18 cellular contexts compared by ENCODE assay signal in genomic region chr6:158487495-158487894, GRCh38.
DNase-seq lines count a peak whose midpoint lies in the region; ATAC-seq, FAIRE-seq and TF ChIP-seq lines count a peak whose summit lies in the region.
"Had no signal": no experiment of that assay in that cellular context is flagged by ENCODE, and none has a peak within 500 bp of the region (broad histone marks: within the 10 kb centered on the region; RNA-seq: fewer than 3 reads in every experiment).

No MANE protein-coding gene starts in this region.

- H3K9me3 ChIP-seq in CD4-positive, alpha-beta memory T cell (ENCODE audit: control insufficient read depth in 1 of 2, low read length in 2 of 2) = no peaks in the 10 kb centered on the region
- no peaks in the 10 kb centered on the region for H3K9me3 ChIP-seq in thyroid gland
- H3K9me3 ChIP-seq: mucosa of descending colon had no signal

- 88 to 95% methylated on average over 5 of the region's 5 CpGs for WGBS in thyroid gland, 2 donors

- FAIRE-seq in RCC 7860 (lab: Jason Lieb, UNC) = no peak
- FAIRE-seq: HepG2, TTC549 had no signal

- H3K4me3 Mint-ChIP-seq in CD4-positive, alpha-beta memory T cell = no peak overlapping the region
- H3K4me3 Mint-ChIP-seq in effector memory CD8-positive, alpha-beta T cell = no peak overlapping the region
- H3K4me3 Mint-ChIP-seq: activated CD4-positive, alpha-beta T cell treated with anti-CD3 and anti-CD28 coated beads, Interleukin-2, amount 10 ng/mL, durations not matched to agents 24 days and 14 days had no signal

- no peaks in the 10 kb centered on the region for H3K9me3 Mint-ChIP-seq in CD4-positive, alpha-beta memory T cell
- H3K9me3 Mint-ChIP-seq in effector memory CD8-positive, alpha-beta T cell = no peaks in the 10 kb centered on the region
- H3K9me3 Mint-ChIP-seq: activated CD4-positive, alpha-beta T cell treated with anti-CD3 and anti-CD28 coated beads, Interleukin-2, amount 10 ng/mL, durations not matched to agents 24 days and 14 days had no signal

- H3K36me3 Mint-ChIP-seq in CD4-positive, alpha-beta memory T cell = peaks cover 18 to 19% of the 10 kb centered on the region in 2 donors
- H3K36me3 Mint-ChIP-seq in effector memory CD8-positive, alpha-beta T cell (ENCODE audit: insufficient read depth) = peaks cover 9% of the 10 kb centered on the region

- H3K27ac Mint-ChIP-seq in CD4-positive, alpha-beta memory T cell = peak overlapping the region in 4 of 7 donors; percentile 32 to 79 (median 60)
- no peak overlapping the region for H3K27ac Mint-ChIP-seq in effector memory CD8-positive, alpha-beta T cell
- H3K27ac Mint-ChIP-seq: activated CD4-positive, alpha-beta T cell treated with anti-CD3 and anti-CD28 coated beads, Interleukin-2, amount 10 ng/mL, durations not matched to agents 24 days and 14 days had no signal

- no peaks in the 10 kb centered on the region for H3K4me1 Mint-ChIP-seq in CD4-positive, alpha-beta memory T cell
- peaks cover 0 to 2% of the 10 kb centered on the region in 2 donors for H3K4me1 Mint-ChIP-seq in effector memory CD8-positive, alpha-beta T cell (ENCODE audit: low read depth in 2 of 2)

- no peak overlapping the region for H3K4me3 ChIP-seq in CD4-positive, alpha-beta memory T cell (ENCODE audit: low read length in 2 of 2)
- H3K4me3 ChIP-seq in thyroid gland (replicated peaks in 1 of 3) = no peak overlapping the region
- H3K4me3 ChIP-seq: mucosa of descending colon, SK-N-MC had no signal

- no peaks in the 10 kb centered on the region for H3K27me3 ChIP-seq in CD4-positive, alpha-beta memory T cell (ENCODE audit: insufficient read depth, low read length)
- no peaks in the 10 kb centered on the region for H3K27me3 ChIP-seq in thyroid gland

- H3K36me3 ChIP-seq in CD4-positive, alpha-beta memory T cell (ENCODE audit: insufficient read depth, low read length) = no peaks in the 10 kb centered on the region
- H3K36me3 ChIP-seq in thyroid gland = peaks cover 0 to 2% of the 10 kb centered on the region in 2 donors

- CTCF ChIA-PET in CD4-positive, alpha-beta memory T cell (lab: Charles Lee; ENCODE audit: partially characterized antibody) = interaction anchor here (1.4 kb wide), 1 partner anchor 274 kb away, joined by 4 read pairs; no protein-coding TSS in a partner anchor

- intact Hi-C loops in CD4-positive, alpha-beta memory T cell (cut with micrococcal nuclease) = no loop called here
- intact Hi-C loops in thyroid gland (cut with DNase I) = no loop called here

- H3K27me3 Mint-ChIP-seq in CD4-positive, alpha-beta memory T cell = no peaks in the 10 kb centered on the region
- H3K27me3 Mint-ChIP-seq in effector memory CD8-positive, alpha-beta T cell = no peaks in the 10 kb centered on the region
- H3K27me3 Mint-ChIP-seq: activated CD4-positive, alpha-beta T cell treated with anti-CD3 and anti-CD28 coated beads, Interleukin-2, amount 10 ng/mL, durations not matched to agents 24 days and 14 days had no signal

- no peak for DNase-seq in CD4-positive, alpha-beta memory T cell
- peak; percentile 12 for DNase-seq in RCC 7860 (ENCODE audit: low spot score)
- peak; percentile 64 for DNase-seq in myocyte (ENCODE audit: low read depth)
- no peak for DNase-seq in NOMO-1 treated with DMSO at 0.1 percent for 48 hours (lab: John Stamatoyannopoulos, UW; ENCODE audit: unreplicated experiment)
- DNase-seq in effector memory CD8-positive, alpha-beta T cell = no peak
- no peak for DNase-seq in thyroid gland
- DNase-seq: activated CD4-positive, alpha-beta T cell treated with anti-CD3 and anti-CD28 coated beads, Interleukin-2, amount 10 ng/mL, durations not matched to agents 24 days and 14 days; activated naive CD4-positive, alpha-beta T cell treated with Interleukin-2 at 50 U/mL for 16 hours; left cardiac atrium; mucosa of descending colon; NCI-H1930; NCI-H446; right cardiac atrium had no signal

- no peak for TF ChIP-seq CTCF in thyroid gland (IDR thresholded peaks at IDR 0.05)

- POLR2A ChIA-PET in CD4-positive, alpha-beta memory T cell (lab: Charles Lee; ENCODE audit: partially characterized antibody) = no interaction called here

- no peak overlapping the region for H3K27ac ChIP-seq in CD4-positive, alpha-beta memory T cell (ENCODE audit: low read depth, low read length)
- H3K27ac ChIP-seq in cingulate gyrus (ENCODE audit: low read depth, low read length) (peak overlapping the region; percentile 23), thyroid gland (no peak overlapping the region)
- H3K27ac ChIP-seq: SK-N-MC had no signal

- no peak for TF ChIP-seq POLR2A in thyroid gland (IDR thresholded peaks at IDR 0.05)

- no peaks in the 10 kb centered on the region for H3K4me1 ChIP-seq in CD4-positive, alpha-beta memory T cell (ENCODE audit: insufficient read depth, low read length)
- H3K4me1 ChIP-seq in thyroid gland = no peaks in the 10 kb centered on the region

- no peak for ATAC-seq in GM19035 (IDR thresholded peaks at IDR 0.05; ENCODE audit: unreplicated experiment)
- ATAC-seq in effector memory CD8-positive, alpha-beta T cell (replicated peaks) = no peak
- ATAC-seq: HepG2, mucosa of descending colon, right cardiac atrium had no signal

Comparison
In these comparisons a context has a peak if more than half of its experiments do, and no peak if none do; other contexts are left out.
1. DNase-seq: peak in RCC 7860 (single experiment) and myocyte (single experiment); none in CD4-positive, alpha-beta memory T cell (0 of 5), NOMO-1 treated with DMSO at 0.1 percent for 48 hours (single experiment), effector memory CD8-positive, alpha-beta T cell (0 of 3) and thyroid gland (0 of 2).
2. H3K27ac Mint-ChIP-seq: peak in CD4-positive, alpha-beta memory T cell (4 of 7); none in effector memory CD8-positive, alpha-beta T cell (0 of 2).